In the genomic region with DNA sequence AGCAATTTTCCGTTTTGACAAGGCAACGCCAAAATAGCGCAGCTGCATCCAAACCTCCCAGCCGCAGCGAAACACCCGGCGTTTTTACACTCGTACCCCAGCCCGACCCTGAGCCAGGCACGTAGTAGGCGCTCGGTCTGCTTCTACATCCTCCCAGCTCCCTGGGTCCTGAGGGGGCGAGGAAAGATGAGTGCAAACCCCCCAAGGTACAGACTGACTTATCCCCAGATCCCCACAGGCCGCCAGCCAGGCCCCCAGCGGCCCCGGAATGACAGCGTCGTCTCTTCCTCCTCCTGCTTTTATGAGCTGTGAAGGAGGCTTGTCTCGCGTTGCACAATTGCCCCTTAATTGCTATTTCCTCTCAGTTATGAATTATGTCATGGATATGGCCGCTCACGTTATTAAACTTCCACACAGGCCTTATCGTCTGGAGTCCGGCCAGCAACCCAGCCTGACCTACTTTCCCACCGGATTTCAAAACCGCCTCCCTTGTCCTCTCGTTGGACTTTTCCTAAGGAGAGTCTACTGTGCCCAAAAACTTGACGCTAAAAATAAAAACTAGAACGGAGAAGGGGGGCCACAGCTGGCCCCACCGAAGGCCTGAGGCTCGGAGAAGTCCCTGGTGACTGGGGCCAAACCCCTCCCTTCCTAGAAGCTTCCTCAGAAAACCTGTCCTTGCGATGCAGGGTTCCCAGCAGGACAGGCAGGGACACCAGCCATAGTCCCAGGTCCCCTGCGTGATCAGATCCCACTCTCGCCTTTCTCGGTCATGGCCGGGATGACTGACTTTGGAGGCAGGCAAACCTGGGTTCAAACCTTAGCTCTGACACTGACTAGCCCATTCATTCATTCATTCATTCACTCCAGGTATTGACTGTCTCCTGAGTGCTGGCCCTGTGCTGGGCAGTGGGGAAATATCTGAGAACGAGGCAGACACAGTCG, we compare ENCODE assay signal across 8 cellular contexts.
DNase-seq lines count a peak whose midpoint lies in the region; ATAC-seq and TF ChIP-seq lines count a peak whose summit lies in the region.

No MANE protein-coding gene starts in this region.

- H3K9me3 ChIP-seq in PC-3 (ENCODE audit: low read length): no peaks in the 10 kb centered on the region

- H3K4me3 ChIP-seq in PC-3 (ENCODE audit: low read length) (no peak overlapping the region), fibroblast of the aortic adventitia (ENCODE audit: low read depth, low read length) (no peak overlapping the region), rectal smooth muscle tissue (ENCODE audit: low read length) (peak overlapping the region; percentile 16)

- TF ChIP-seq CTCF in PC-3 (conservative IDR thresholded peaks at IDR 0.05; ENCODE audit: low read depth, low read length): no peak
- no peak for TF ChIP-seq CTCF in fibroblast of the aortic adventitia (IDR thresholded peaks at IDR 0.05; ENCODE audit: insufficient read depth, low read length)

- H3K9ac ChIP-seq in PC-3 (ENCODE audit: low read length): no peak overlapping the region; the same call in 1 of the 2 replicates
- H3K9ac ChIP-seq in rectal smooth muscle tissue (ENCODE audit: low read length): no peak overlapping the region

- ATAC-seq in PC-3: no peak
- no peak for ATAC-seq in HG02981 (IDR thresholded peaks at IDR 0.05; ENCODE audit: unreplicated experiment)

- DNase-seq in GF-D8 (lab: John Stamatoyannopoulos, UW) (peak; percentile 86), PC-3 (no peak), fibroblast of the aortic adventitia (ENCODE audit: low read depth) (peak; percentile 95), midbrain (lab: John Stamatoyannopoulos, UW) (no peak), globus pallidus (ENCODE audit: low spot score) (no peak)
- no peak for DNase-seq in stimulated activated CD4-positive, alpha-beta T cell treated with anti-CD3 and anti-CD28 coated beads, Interleukin-12 subunit alpha, Interleukin-12 subunit beta, amount 100 ng/mL, for 4 hours

- no peak overlapping the region for H3K4me2 ChIP-seq in PC-3 (ENCODE audit: low read length)

- CTCF ChIA-PET in PC-3 (lab: Charles Lee): no interaction called here

- POLR2A ChIA-PET in PC-3 (lab: Charles Lee; ENCODE audit: unreplicated experiment): no interaction called here

- H2AFZ ChIP-seq in PC-3 (ENCODE audit: low read length): no peak overlapping the region

- intact Hi-C loops in PC-3 (cut with micrococcal nuclease): loop anchor here (5.0 kb wide), 1 partner anchor 57 kb away; no protein-coding TSS in a partner anchor

- no peaks in the 10 kb centered on the region for H3K36me3 ChIP-seq in PC-3 (ENCODE audit: low read depth, low read length)
- no peaks in the 10 kb centered on the region for H3K36me3 ChIP-seq in rectal smooth muscle tissue (ENCODE audit: control insufficient read depth, insufficient read depth, low read length)

- peak overlapping the region; percentile 84; the same call in 1 of the 2 replicates for H3K27ac ChIP-seq in PC-3 (ENCODE audit: low read length)
- H3K27ac ChIP-seq in rectal smooth muscle tissue (ENCODE audit: low read depth, low read length): peak overlapping the region; percentile 68

- no peaks in the 10 kb centered on the region for H4K20me1 ChIP-seq in PC-3 (ENCODE audit: low read length)

- H3F3A ChIP-seq in PC-3 (ENCODE audit: low read length, unreplicated experiment): no peaks in the 10 kb centered on the region

- no peaks in the 10 kb centered on the region for H3K9me2 ChIP-seq in PC-3 (replicated peaks; ENCODE audit: low read length)

- no peaks in the 10 kb centered on the region for H3K79me2 ChIP-seq in PC-3 (ENCODE audit: low read length)

- H3K4me1 ChIP-seq in PC-3 (ENCODE audit: insufficient read depth, low read length) (peaks cover 43% of the 10 kb centered on the region), rectal smooth muscle tissue (ENCODE audit: control insufficient read depth, insufficient read depth, low read length) (peaks cover 15% of the 10 kb centered on the region)

- H3K27me3 ChIP-seq in PC-3 (ENCODE audit: low read length): no peaks in the 10 kb centered on the region
- no peaks in the 10 kb centered on the region for H3K27me3 ChIP-seq in rectal smooth muscle tissue (ENCODE audit: control insufficient read depth, insufficient read depth, low read length)

- no TSS peak for BruUV-seq in PC-3 (replicated peaks; lab: Mats Ljungman, UMichigan)

Comparison
In these comparisons a context has a peak if more than half of its experiments do, and no peak if none do; other contexts are left out.
1. DNase-seq: peak in GF-D8 (single experiment) and fibroblast of the aortic adventitia (single experiment); none in PC-3 (single experiment), midbrain (single experiment), stimulated activated CD4-positive, alpha-beta T cell treated with anti-CD3 and anti-CD28 coated beads, Interleukin-12 subunit alpha, Interleukin-12 subunit beta, amount 100 ng/mL, for 4 hours (single experiment) and globus pallidus (single experiment).